ENCODE assay signal across 8 cellular contexts in the genomic region with DNA sequence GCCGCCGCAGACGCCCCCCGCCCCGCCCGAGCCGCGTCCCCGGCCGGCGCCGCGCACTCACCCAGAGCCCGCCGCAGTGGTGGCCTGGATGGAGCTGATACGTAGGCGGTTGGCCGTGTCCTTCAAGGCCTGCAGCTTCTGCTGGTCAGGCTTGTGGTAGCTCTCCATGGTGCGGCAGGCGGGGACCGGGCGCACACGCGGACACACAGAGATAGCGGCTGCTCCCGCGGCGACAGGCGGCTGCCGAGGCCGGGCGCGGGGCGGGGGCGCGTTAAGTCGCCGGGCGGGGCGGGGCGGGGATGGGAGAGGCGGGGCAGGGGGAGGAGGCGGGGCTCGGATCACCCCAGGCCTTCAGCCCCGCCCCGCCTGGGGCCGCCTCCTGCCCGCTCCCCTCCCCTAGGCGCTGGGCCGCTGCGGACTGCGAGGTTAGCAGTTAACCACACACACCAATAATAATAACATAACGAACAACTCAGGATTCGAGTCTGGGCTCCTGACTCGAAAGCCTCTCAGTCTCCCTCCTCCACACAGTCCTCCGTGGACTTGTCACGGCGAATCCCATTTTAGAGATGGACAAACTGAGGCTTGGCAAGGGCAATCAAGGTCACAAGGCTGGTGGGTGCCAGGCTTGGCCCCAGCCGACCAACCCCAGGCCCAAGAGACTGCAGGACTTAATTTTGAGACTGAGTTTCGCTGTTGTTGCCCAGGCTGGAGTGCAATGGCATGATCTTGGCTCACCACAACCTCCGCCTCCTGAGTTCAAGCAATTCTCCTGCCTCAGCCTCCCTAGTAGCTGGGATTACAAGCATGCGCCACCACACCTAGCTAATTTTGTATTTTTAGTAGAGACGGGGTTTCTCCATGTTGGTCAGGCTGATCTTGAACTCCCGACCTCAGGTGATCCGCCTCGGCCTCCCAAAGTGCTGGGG. TPM values are rescaled to one million over a fixed set of nuclear protein-coding genes. Genes with fewer than 3 reads are reported as not detected.
DNase-seq lines count a peak whose midpoint lies in the region; ATAC-seq and TF ChIP-seq lines count a peak whose summit lies in the region.

A gene with protein sequence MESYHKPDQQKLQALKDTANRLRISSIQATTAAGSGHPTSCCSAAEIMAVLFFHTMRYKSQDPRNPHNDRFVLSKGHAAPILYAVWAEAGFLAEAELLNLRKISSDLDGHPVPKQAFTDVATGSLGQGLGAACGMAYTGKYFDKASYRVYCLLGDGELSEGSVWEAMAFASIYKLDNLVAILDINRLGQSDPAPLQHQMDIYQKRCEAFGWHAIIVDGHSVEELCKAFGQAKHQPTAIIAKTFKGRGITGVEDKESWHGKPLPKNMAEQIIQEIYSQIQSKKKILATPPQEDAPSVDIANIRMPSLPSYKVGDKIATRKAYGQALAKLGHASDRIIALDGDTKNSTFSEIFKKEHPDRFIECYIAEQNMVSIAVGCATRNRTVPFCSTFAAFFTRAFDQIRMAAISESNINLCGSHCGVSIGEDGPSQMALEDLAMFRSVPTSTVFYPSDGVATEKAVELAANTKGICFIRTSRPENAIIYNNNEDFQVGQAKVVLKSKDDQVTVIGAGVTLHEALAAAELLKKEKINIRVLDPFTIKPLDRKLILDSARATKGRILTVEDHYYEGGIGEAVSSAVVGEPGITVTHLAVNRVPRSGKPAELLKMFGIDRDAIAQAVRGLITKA (minus strand): TSS at position 248 of the 929 bp plus-strand sequence. CDS start 80 bp downstream, at position 168.

- peak within 1 kb of the TSS; percentile 38; the same call in 1 of the 2 replicates for H3K56ac ChIP-seq in IMR-90 (ENCODE audit: extremely low read depth, insufficient read depth, low read length)

- H2AK5ac ChIP-seq in IMR-90 (ENCODE audit: low read depth, low read length) = peak within 1 kb of the TSS; percentile 83; the same call in 1 of the 2 replicates

- peaks cover 62% of the 10 kb centered on the region for H3K4me1 Mint-ChIP-seq in neural crest cell

- peak within 1 kb of the TSS; percentile 55 for H4K5ac ChIP-seq in IMR-90 (ENCODE audit: low read depth, low read length)

- H3K23ac ChIP-seq in IMR-90 (ENCODE audit: low read depth, low read length) = peak within 1 kb of the TSS; percentile 13

- peak within 1 kb of the TSS; percentile 99 for H3K4me3 Mint-ChIP-seq in neural crest cell

- H3K4ac ChIP-seq in IMR-90 (ENCODE audit: low read depth, low read length) = peak within 1 kb of the TSS; percentile 80

- peak within 1 kb of the TSS; percentile 58 for H3K18ac ChIP-seq in IMR-90 (ENCODE audit: low read depth, low read length)

- H3K36me3 Mint-ChIP-seq in neural crest cell (ENCODE audit: low read depth) = no peaks in the 10 kb centered on the region

- TF ChIP-seq CTCF in IMR-90 (conservative IDR thresholded peaks at IDR 0.05; ENCODE audit: low read depth, low read length) = no peak
- no peak for TF ChIP-seq CTCF in fibroblast of villous mesenchyme (IDR thresholded peaks at IDR 0.05; ENCODE audit: insufficient read depth, low read depth, low read length)
- TF ChIP-seq CTCF in neural crest cell (conservative IDR thresholded peaks at IDR 0.05) = no peak
- no peak for TF ChIP-seq CTCF in stomach (IDR thresholded peaks at IDR 0.05)

- POLR2A ChIA-PET in IMR-90 (lab: Charles Lee; ENCODE audit: unreplicated experiment) = interaction anchor here (0.6 to 0.9 kb wide), 2 partner anchors 9 to 14 kb away, joined by 3 to 4 read pairs; no protein-coding TSS in a partner anchor

- peak within 1 kb of the TSS; percentile 95 for H3K4me3 ChIP-seq in IMR-90 (ENCODE audit: insufficient read depth, low read depth, low read length)
- peak within 1 kb of the TSS; percentile 92 for H3K4me3 ChIP-seq in fibroblast of villous mesenchyme (ENCODE audit: low read depth, low read length)
- H3K4me3 ChIP-seq in stomach = peak within 1 kb of the TSS; percentile 82 to 97 (median 92)

- H3K4me1 ChIP-seq in IMR-90 (ENCODE audit: control insufficient read depth, insufficient read depth, low read length) = peaks cover 11% of the 10 kb centered on the region
- H3K4me1 ChIP-seq in stomach = peaks cover 36 to 48% (median 47%) of the 10 kb centered on the region in 4 donors

- H3K27ac ChIP-seq in IMR-90 (ENCODE audit: insufficient read depth, low read length) (peak within 1 kb of the TSS; percentile 92), stomach (peak within 1 kb of the TSS; percentile 85 to 98 (median 92))

- no TSS peak for BruUV-seq in IMR-90 (replicated peaks; lab: Mats Ljungman, UMichigan)

- H3K14ac ChIP-seq in IMR-90 (replicated peaks; ENCODE audit: low read depth, low read length) = peak within 1 kb of the TSS; percentile 86

- H3K79me1 ChIP-seq in IMR-90 (ENCODE audit: low read depth in 1 of 2, low read length in 2 of 2) = peaks cover 0 to 30% of the 10 kb centered on the region in 2 experiments; a peak in 3 of 4 replicates

- ATAC-seq in GM21526 (IDR thresholded peaks at IDR 0.05; ENCODE audit: low FRiP score, unreplicated experiment) (peak; percentile 58), IMR-90 (ENCODE audit: low read depth) (peak; percentile 91)

- peak within 1 kb of the TSS; percentile 18; the same call in 1 of the 3 replicates for H2BK15ac ChIP-seq in IMR-90 (ENCODE audit: low read depth, low read length)

- intact Hi-C loops in IMR-90 (cut with micrococcal nuclease) = loop anchor here (2.0 kb wide), 1 partner anchor 17 kb away; no protein-coding TSS in a partner anchor
- intact Hi-C loops in stomach (cut with DNase I; ENCODE audit: low total_unique reads) = no loop called here

- peak within 1 kb of the TSS in 1 of 2 experiments; percentile 75; a peak in 2 of 4 replicates for H4K8ac ChIP-seq in IMR-90 (ENCODE audit: low read depth in 2 of 2, low read length in 2 of 2)

- H3K4me2 ChIP-seq in IMR-90 (ENCODE audit: low read depth, low read length) = peak within 1 kb of the TSS; percentile 97

- TF ChIP-seq POLR2A in IMR-90 (IDR thresholded peaks at IDR 0.05; ENCODE audit: low read depth, low read length) (peak; percentile 69), stomach (IDR thresholded peaks at IDR 0.05) (no peak)

- peak; percentile 51 for DNase-seq in DMS114 treated with DMSO at 0.1 percent for 48 hours (lab: John Stamatoyannopoulos, UW; ENCODE audit: unreplicated experiment)
- peak; percentile 87 for DNase-seq in IMR-90
- peak; percentile 41 for DNase-seq in SHP77 treated with DMSO at 0.1 percent for 48 hours (lab: John Stamatoyannopoulos, UW)
- DNase-seq in activated effector memory CD4-positive, alpha-beta T cell treated with anti-CD3 and anti-CD28 coated beads, Interleukin-2, amount 50 U/mL, for 16 hours = peak; percentile 93
- peak; percentile 87 for DNase-seq in fibroblast of villous mesenchyme (ENCODE audit: low read depth)
- DNase-seq in neural crest cell (ENCODE audit: low read depth, low spot score) = peak; percentile 64
- DNase-seq in stomach = peak; percentile 92

- peak within 1 kb of the TSS; percentile 98 for H2AK9ac ChIP-seq in IMR-90 (replicated peaks; ENCODE audit: low read depth, low read length, poor library complexity)

- TF ChIP-seq EP300 in stomach (IDR thresholded peaks at IDR 0.05) = no peak

- H4K91ac ChIP-seq in IMR-90 (ENCODE audit: insufficient read depth, low read depth, low read length) = peak within 1 kb of the TSS; percentile 74

- H3K36me3 ChIP-seq in IMR-90 (ENCODE audit: control insufficient read depth, insufficient read depth, low read length) (peaks cover 6% of the 10 kb centered on the region; the same call in 1 of the 2 replicates), stomach (no peaks in the 10 kb centered on the region)

- H3K27me3 Mint-ChIP-seq in neural crest cell (ENCODE audit: low read depth) = no peaks in the 10 kb centered on the region

- TF ChIP-seq RAD21 in IMR-90 (IDR thresholded peaks at IDR 0.05; ENCODE audit: low read length) = no peak

- CTCF ChIA-PET in IMR-90 (lab: Yijun Ruan, JAX) = interaction anchor here (0.9 kb wide), 1 partner anchor 35 kb away, joined by 3 read pairs; no protein-coding TSS in a partner anchor

- in situ Hi-C loops in IMR-90 (cut with MboI; ENCODE audit: low sequenced_read_pairs) = no loop called here

- WGBS in IMR-90 (ENCODE audit: extremely low coverage in 2 of 2, insufficient read length in 1 of 2), 2 experiments = 0% methylated on average over 18 of the region's 66 CpGs; no CpG with 5 or more reads in 1 of the 2 experiments
- WGBS in stomach, 5 donors = 12 to 38% (median 19%) methylated on average over 21 to 65 of the region's 66 CpGs

- dilution Hi-C loops in IMR-90 (cut with HindIII; ENCODE audit: low sequenced_read_pairs, unreplicated experiment) = no loop called here

- H2BK5ac ChIP-seq in IMR-90 (ENCODE audit: low read depth, low read length, poor library complexity, severe bottlenecking) = peak within 1 kb of the TSS; percentile 82

- no peaks in the 10 kb centered on the region for H3K9me3 Mint-ChIP-seq in neural crest cell

- peak within 1 kb of the TSS; percentile 97 for H3K27ac Mint-ChIP-seq in neural crest cell (ENCODE audit: unreplicated experiment)

- peak within 1 kb of the TSS; percentile 16; the same call in 1 of the 2 replicates for H2BK20ac ChIP-seq in IMR-90 (ENCODE audit: low read depth, low read length)

- peak within 1 kb of the TSS; percentile 57 for H2BK120ac ChIP-seq in IMR-90 (ENCODE audit: low read depth, low read length)

- H2AFZ ChIP-seq in IMR-90 (replicated peaks; ENCODE audit: low read length, poor library complexity) = peak within 1 kb of the TSS; percentile 88

- no peaks in the 10 kb centered on the region for H3K27me3 ChIP-seq in IMR-90 (ENCODE audit: control insufficient read depth, insufficient read depth, low read length)
- no peaks in the 10 kb centered on the region for H3K27me3 ChIP-seq in stomach

- H3K9me3 ChIP-seq in IMR-90 (ENCODE audit: control insufficient read depth, insufficient read depth, low read length) (no peaks in the 10 kb centered on the region), stomach (no peaks in the 10 kb centered on the region)

- peaks cover 48% of the 10 kb centered on the region for H4K20me1 ChIP-seq in IMR-90 (ENCODE audit: insufficient read depth, low read length)

- peaks cover 20% of the 10 kb centered on the region for H3K9me1 ChIP-seq in IMR-90 (ENCODE audit: insufficient read depth, low read length)

- peak within 1 kb of the TSS; percentile 93 for H3K9ac ChIP-seq in IMR-90 (ENCODE audit: low read depth, low read length)

TF ChIP-seq in IMR-90, 13 proteins besides CTCF, POLR2A, EP300 and RAD21 (continues in another document):
- TF ChIP-seq MAZ (IDR thresholded peaks at IDR 0.05; ENCODE audit: borderline replicate concordance, low read depth, low read length) (peak; percentile 89), MXI1 (IDR thresholded peaks at IDR 0.05; ENCODE audit: borderline replicate concordance, low read depth, low read length) (peak; percentile 74; the same call in 1 of the 2 replicates), FOS (IDR thresholded peaks at IDR 0.05; ENCODE audit: low read depth, low read length) (no peak)

RNA-seq across cellular contexts. Expression of the gene that starts here (rescaled TPM):
- total RNA-seq in IMR-90 (2012; rRNA removed) = 301 and 349 TPM in 2 replicates
- 280 and 325 TPM in 2 replicates for polyA plus RNA-seq in IMR-90 (2012; rRNA removed)
- 199 and 222 TPM in 2 replicates for polyA plus RNA-seq in IMR-90 (2012; cell fraction: cytosol; rRNA removed)
- 167 and 314 TPM in 2 replicates for polyA plus RNA-seq in IMR-90 (2012; cell fraction: nucleus; rRNA removed; ENCODE audit: low replicate concordance)
- total RNA-seq in fibroblast of villous mesenchyme = 483 and 591 TPM in 2 replicates
- total RNA-seq in neural crest cell = 556 and 564 TPM in 2 replicates
- 100 to 1,000 TPM in 3 of 5 donors, 10 to 100 TPM in 2; 88.3 to 247 (median 162) TPM for total RNA-seq in stomach
- polyA plus RNA-seq in stomach = 100 to 1,000 TPM in 2 of 3 donors, 10 to 100 TPM in 1; 84.9 to 385 (median 118) TPM

Comparison
In these comparisons a context has a peak if more than half of its experiments do, and no peak if none do; other contexts are left out.
1. Peak in every context shown above with its lines: DNase-seq, ATAC-seq, H3K4me3 ChIP-seq and H3K27ac ChIP-seq.
2. DNase-seq: peak in every context shown above with its lines; median percentile 93 in activated effector memory CD4-positive, alpha-beta T cell treated with anti-CD3 and anti-CD28 coated beads, Interleukin-2, amount 50 U/mL, for 16 hours; 92 in stomach; 87 in IMR-90; 87 in fibroblast of villous mesenchyme; 64 in neural crest cell; 51 in DMS114 treated with DMSO at 0.1 percent for 48 hours; 41 in SHP77 treated with DMSO at 0.1 percent for 48 hours.